Comparison of ENCODE assay signal across 2 cellular contexts in genomic region chr17:48491527-48492273, GRCh38.
TF ChIP-seq lines count a peak whose summit lies in the region.

No MANE protein-coding gene starts in this region.

TF ChIP-seq in HEK293, 187 proteins besides CTCF, POLR2A, EP300 and RAD21:
- no peak for TF ChIP-seq ZNF174 (tag by site-specific recombination; IDR thresholded peaks at IDR 0.05)
- TF ChIP-seq ZNF26 (tag by site-specific recombination; IDR thresholded peaks at IDR 0.05) = no peak
- TF ChIP-seq, protein P1, sequence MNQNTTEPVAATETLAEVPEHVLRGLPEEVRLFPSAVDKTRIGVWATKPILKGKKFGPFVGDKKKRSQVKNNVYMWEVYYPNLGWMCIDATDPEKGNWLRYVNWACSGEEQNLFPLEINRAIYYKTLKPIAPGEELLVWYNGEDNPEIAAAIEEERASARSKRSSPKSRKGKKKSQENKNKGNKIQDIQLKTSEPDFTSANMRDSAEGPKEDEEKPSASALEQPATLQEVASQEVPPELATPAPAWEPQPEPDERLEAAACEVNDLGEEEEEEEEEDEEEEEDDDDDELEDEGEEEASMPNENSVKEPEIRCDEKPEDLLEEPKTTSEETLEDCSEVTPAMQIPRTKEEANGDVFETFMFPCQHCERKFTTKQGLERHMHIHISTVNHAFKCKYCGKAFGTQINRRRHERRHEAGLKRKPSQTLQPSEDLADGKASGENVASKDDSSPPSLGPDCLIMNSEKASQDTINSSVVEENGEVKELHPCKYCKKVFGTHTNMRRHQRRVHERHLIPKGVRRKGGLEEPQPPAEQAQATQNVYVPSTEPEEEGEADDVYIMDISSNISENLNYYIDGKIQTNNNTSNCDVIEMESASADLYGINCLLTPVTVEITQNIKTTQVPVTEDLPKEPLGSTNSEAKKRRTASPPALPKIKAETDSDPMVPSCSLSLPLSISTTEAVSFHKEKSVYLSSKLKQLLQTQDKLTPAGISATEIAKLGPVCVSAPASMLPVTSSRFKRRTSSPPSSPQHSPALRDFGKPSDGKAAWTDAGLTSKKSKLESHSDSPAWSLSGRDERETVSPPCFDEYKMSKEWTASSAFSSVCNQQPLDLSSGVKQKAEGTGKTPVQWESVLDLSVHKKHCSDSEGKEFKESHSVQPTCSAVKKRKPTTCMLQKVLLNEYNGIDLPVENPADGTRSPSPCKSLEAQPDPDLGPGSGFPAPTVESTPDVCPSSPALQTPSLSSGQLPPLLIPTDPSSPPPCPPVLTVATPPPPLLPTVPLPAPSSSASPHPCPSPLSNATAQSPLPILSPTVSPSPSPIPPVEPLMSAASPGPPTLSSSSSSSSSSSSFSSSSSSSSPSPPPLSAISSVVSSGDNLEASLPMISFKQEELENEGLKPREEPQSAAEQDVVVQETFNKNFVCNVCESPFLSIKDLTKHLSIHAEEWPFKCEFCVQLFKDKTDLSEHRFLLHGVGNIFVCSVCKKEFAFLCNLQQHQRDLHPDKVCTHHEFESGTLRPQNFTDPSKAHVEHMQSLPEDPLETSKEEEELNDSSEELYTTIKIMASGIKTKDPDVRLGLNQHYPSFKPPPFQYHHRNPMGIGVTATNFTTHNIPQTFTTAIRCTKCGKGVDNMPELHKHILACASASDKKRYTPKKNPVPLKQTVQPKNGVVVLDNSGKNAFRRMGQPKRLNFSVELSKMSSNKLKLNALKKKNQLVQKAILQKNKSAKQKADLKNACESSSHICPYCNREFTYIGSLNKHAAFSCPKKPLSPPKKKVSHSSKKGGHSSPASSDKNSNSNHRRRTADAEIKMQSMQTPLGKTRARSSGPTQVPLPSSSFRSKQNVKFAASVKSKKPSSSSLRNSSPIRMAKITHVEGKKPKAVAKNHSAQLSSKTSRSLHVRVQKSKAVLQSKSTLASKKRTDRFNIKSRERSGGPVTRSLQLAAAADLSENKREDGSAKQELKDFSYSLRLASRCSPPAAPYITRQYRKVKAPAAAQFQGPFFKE (tag by site-specific recombination; IDR thresholded peaks at IDR 0.05; ENCODE audit: borderline replicate concordance) = no peak
- no peak for TF ChIP-seq ZNF654 (tag by site-specific recombination; IDR thresholded peaks at IDR 0.05; ENCODE audit: low read depth)
- no peak for TF ChIP-seq ZFP69B (tag by site-specific recombination; IDR thresholded peaks at IDR 0.05)
- TF ChIP-seq ZBTB8A (tag by site-specific recombination; IDR thresholded peaks at IDR 0.05) = 0 out of 2 replicates have a peak, but pooled peaks have one; percentile 0
- TF ChIP-seq ZNF121 (tag by site-specific recombination; IDR thresholded peaks at IDR 0.05) = peak; percentile 95
- TF ChIP-seq ZNF341 (tag by site-specific recombination; IDR thresholded peaks at IDR 0.05; ENCODE audit: low read depth) = peak; percentile 17; the same call in 1 of the 2 replicates
- TF ChIP-seq ZNF112 (tag by site-specific recombination; IDR thresholded peaks at IDR 0.05) = no peak
- TF ChIP-seq ZBTB44 (tag by site-specific recombination; IDR thresholded peaks at IDR 0.05) = no peak
- TF ChIP-seq ZNF529 (tag by site-specific recombination; IDR thresholded peaks at IDR 0.05; ENCODE audit: insufficient replicate concordance) = no peak

TF ChIP-seq in GM23338, 12 proteins besides CTCF, POLR2A, EP300 and RAD21:
- TF ChIP-seq CREB1 (CRISPR knock-in tag; IDR thresholded peaks at IDR 0.05; ENCODE audit: low read depth) = no peak
- TF ChIP-seq POLR2AphosphoS5 (IDR thresholded peaks at IDR 0.05; ENCODE audit: low read depth) = no peak
- no peak for TF ChIP-seq STAT1 (IDR thresholded peaks at IDR 0.05; ENCODE audit: unreplicated experiment)
- TF ChIP-seq, protein P2, sequence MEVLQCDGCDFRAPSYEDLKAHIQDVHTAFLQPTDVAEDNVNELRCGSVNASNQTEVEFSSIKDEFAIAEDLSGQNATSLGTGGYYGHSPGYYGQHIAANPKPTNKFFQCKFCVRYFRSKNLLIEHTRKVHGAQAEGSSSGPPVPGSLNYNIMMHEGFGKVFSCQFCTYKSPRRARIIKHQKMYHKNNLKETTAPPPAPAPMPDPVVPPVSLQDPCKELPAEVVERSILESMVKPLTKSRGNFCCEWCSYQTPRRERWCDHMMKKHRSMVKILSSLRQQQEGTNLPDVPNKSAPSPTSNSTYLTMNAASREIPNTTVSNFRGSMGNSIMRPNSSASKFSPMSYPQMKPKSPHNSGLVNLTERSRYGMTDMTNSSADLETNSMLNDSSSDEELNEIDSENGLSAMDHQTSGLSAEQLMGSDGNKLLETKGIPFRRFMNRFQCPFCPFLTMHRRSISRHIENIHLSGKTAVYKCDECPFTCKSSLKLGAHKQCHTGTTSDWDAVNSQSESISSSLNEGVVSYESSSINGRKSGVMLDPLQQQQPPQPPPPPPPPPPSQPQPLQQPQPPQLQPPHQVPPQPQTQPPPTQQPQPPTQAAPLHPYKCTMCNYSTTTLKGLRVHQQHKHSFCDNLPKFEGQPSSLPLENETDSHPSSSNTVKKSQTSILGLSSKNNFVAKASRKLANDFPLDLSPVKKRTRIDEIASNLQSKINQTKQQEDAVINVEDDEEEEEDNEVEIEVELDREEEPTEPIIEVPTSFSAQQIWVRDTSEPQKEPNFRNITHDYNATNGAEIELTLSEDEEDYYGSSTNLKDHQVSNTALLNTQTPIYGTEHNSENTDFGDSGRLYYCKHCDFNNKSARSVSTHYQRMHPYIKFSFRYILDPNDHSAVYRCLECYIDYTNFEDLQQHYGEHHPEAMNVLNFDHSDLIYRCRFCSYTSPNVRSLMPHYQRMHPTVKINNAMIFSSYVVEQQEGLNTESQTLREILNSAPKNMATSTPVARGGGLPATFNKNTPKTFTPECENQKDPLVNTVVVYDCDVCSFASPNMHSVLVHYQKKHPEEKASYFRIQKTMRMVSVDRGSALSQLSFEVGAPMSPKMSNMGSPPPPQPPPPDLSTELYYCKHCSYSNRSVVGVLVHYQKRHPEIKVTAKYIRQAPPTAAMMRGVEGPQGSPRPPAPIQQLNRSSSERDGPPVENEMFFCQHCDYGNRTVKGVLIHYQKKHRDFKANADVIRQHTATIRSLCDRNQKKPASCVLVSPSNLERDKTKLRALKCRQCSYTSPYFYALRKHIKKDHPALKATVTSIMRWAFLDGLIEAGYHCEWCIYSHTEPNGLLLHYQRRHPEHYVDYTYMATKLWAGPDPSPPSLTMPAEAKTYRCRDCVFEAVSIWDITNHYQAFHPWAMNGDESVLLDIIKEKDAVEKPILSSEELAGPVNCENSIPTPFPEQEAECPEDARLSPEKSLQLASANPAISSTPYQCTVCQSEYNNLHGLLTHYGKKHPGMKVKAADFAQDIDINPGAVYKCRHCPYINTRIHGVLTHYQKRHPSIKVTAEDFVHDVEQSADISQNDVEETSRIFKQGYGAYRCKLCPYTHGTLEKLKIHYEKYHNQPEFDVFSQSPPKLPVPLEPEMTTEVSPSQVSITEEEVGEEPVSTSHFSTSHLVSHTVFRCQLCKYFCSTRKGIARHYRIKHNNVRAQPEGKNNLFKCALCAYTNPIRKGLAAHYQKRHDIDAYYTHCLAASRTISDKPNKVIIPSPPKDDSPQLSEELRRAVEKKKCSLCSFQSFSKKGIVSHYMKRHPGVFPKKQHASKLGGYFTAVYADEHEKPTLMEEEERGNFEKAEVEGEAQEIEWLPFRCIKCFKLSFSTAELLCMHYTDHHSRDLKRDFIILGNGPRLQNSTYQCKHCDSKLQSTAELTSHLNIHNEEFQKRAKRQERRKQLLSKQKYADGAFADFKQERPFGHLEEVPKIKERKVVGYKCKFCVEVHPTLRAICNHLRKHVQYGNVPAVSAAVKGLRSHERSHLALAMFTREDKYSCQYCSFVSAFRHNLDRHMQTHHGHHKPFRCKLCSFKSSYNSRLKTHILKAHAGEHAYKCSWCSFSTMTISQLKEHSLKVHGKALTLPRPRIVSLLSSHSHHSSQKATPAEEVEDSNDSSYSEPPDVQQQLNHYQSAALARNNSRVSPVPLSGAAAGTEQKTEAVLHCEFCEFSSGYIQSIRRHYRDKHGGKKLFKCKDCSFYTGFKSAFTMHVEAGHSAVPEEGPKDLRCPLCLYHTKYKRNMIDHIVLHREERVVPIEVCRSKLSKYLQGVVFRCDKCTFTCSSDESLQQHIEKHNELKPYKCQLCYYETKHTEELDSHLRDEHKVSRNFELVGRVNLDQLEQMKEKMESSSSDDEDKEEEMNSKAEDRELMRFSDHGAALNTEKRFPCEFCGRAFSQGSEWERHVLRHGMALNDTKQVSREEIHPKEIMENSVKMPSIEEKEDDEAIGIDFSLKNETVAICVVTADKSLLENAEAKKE (CRISPR knock-in tag; IDR thresholded peaks at IDR 0.05) = no peak
- TF ChIP-seq, protein P3, sequence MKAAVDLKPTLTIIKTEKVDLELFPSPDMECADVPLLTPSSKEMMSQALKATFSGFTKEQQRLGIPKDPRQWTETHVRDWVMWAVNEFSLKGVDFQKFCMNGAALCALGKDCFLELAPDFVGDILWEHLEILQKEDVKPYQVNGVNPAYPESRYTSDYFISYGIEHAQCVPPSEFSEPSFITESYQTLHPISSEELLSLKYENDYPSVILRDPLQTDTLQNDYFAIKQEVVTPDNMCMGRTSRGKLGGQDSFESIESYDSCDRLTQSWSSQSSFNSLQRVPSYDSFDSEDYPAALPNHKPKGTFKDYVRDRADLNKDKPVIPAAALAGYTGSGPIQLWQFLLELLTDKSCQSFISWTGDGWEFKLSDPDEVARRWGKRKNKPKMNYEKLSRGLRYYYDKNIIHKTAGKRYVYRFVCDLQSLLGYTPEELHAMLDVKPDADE (IDR thresholded peaks at IDR 0.05) = no peak
- no peak for TF ChIP-seq EZH2 (IDR thresholded peaks at IDR 0.05; ENCODE audit: low read depth, unreplicated experiment)
- no peak for TF ChIP-seq JUNB (IDR thresholded peaks at IDR 0.05; ENCODE audit: unreplicated experiment)
- TF ChIP-seq EZH2phosphoT487 (IDR thresholded peaks at IDR 0.05; ENCODE audit: unreplicated experiment) = no peak
- TF ChIP-seq ZNF331 (CRISPR knock-in tag; IDR thresholded peaks at IDR 0.05; ENCODE audit: low read depth) = no peak
- TF ChIP-seq, protein P4, sequence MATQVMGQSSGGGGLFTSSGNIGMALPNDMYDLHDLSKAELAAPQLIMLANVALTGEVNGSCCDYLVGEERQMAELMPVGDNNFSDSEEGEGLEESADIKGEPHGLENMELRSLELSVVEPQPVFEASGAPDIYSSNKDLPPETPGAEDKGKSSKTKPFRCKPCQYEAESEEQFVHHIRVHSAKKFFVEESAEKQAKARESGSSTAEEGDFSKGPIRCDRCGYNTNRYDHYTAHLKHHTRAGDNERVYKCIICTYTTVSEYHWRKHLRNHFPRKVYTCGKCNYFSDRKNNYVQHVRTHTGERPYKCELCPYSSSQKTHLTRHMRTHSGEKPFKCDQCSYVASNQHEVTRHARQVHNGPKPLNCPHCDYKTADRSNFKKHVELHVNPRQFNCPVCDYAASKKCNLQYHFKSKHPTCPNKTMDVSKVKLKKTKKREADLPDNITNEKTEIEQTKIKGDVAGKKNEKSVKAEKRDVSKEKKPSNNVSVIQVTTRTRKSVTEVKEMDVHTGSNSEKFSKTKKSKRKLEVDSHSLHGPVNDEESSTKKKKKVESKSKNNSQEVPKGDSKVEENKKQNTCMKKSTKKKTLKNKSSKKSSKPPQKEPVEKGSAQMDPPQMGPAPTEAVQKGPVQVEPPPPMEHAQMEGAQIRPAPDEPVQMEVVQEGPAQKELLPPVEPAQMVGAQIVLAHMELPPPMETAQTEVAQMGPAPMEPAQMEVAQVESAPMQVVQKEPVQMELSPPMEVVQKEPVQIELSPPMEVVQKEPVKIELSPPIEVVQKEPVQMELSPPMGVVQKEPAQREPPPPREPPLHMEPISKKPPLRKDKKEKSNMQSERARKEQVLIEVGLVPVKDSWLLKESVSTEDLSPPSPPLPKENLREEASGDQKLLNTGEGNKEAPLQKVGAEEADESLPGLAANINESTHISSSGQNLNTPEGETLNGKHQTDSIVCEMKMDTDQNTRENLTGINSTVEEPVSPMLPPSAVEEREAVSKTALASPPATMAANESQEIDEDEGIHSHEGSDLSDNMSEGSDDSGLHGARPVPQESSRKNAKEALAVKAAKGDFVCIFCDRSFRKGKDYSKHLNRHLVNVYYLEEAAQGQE (IDR thresholded peaks at IDR 0.05; ENCODE audit: unreplicated experiment) = no peak
